ENCODE assay signal across 13 cellular contexts in genomic region chr18:59905686-59906091, GRCh38. TPM values are rescaled to one million over a fixed set of nuclear protein-coding genes. Genes with fewer than 3 reads are reported as not detected.
DNase-seq lines count a peak whose midpoint lies in the region; ATAC-seq, FAIRE-seq and TF ChIP-seq lines count a peak whose summit lies in the region.
"Had no signal": no experiment of that assay in that cellular context is flagged by ENCODE, and none has a peak within 500 bp of the region (broad histone marks: within the 10 kb centered on the region; RNA-seq: fewer than 3 reads in every experiment).

No MANE protein-coding gene starts in this region.

- no peak for TF ChIP-seq EP300 in GM12878 (IDR thresholded peaks at IDR 0.05; ENCODE audit: borderline replicate concordance in 1 of 2, control insufficient read depth in 1 of 2, low read depth in 2 of 2, low read length in 2 of 2)

- H3F3A ChIP-seq in Loucy (ENCODE audit: low read depth): peaks cover 28% of the 10 kb centered on the region

- H3K9me3 ChIP-seq in left ventricle myocardium inferior (replicated peaks) (no peaks in the 10 kb centered on the region), Loucy (ENCODE audit: insufficient read depth, low read depth, low read length) (no peaks in the 10 kb centered on the region), GM12878 (replicated peaks; ENCODE audit: control insufficient read depth, insufficient read depth, low read length) (no peaks in the 10 kb centered on the region)
- H3K9me3 ChIP-seq: esophagus squamous epithelium, Peyer's patch, testis had no signal

- H3K79me2 ChIP-seq in Loucy (ENCODE audit: insufficient read depth, low read length) (peaks cover 54% of the 10 kb centered on the region), GM12878 (ENCODE audit: control insufficient read depth, insufficient read depth, low read length) (peaks cover 53% of the 10 kb centered on the region)

- no peak for TF ChIP-seq POLR2A in GM12878 (IDR thresholded peaks at IDR 0.05; ENCODE audit: low read depth, low read length)

- peaks cover 98% of the 10 kb centered on the region for H3K27me3 ChIP-seq in left ventricle myocardium inferior (ENCODE audit: low read depth)
- H3K27me3 ChIP-seq in Loucy (ENCODE audit: insufficient read depth, low read length, poor library complexity, severe bottlenecking): no peaks in the 10 kb centered on the region
- H3K27me3 ChIP-seq in GM12878 (replicated peaks in 1 of 2; ENCODE audit: control insufficient read depth in 2 of 2, insufficient read depth in 2 of 2, low read length in 1 of 2): no peaks in the 10 kb centered on the region
- H3K27me3 ChIP-seq: Peyer's patch, testis had no signal

- peak overlapping the region; percentile 73 for H3K9ac ChIP-seq in Loucy (ENCODE audit: low read depth, low read length, poor library complexity, severe bottlenecking)
- H3K9ac ChIP-seq in GM12878 (ENCODE audit: control insufficient read depth, insufficient read depth, low read length): no peak overlapping the region

- no peaks in the 10 kb centered on the region for H3K36me3 ChIP-seq in left ventricle myocardium inferior
- H3K36me3 ChIP-seq in Loucy (ENCODE audit: insufficient read depth, low read length): peaks cover 19% of the 10 kb centered on the region
- H3K36me3 ChIP-seq in GM12878 (ENCODE audit: control insufficient read depth in 2 of 2, insufficient read depth in 2 of 2, low read length in 1 of 2): peaks cover 0 to 7% of the 10 kb centered on the region in 2 experiments; a peak in 1 of 4 replicates
- H3K36me3 ChIP-seq: esophagus squamous epithelium, Peyer's patch had no signal

- TF ChIP-seq RAD21 in GM12878 (IDR thresholded peaks at IDR 0.05; ENCODE audit: insufficient read depth, low read depth, low read length): no peak

- no TSS peak for BruUV-seq in GM12878 (replicated peaks; lab: Mats Ljungman, UMichigan)

- ATAC-seq in Right ventricle myocardium superior (ENCODE audit: poor library complexity) (no peak), GM12878 (peak; percentile 4), GM18498 (IDR thresholded peaks at IDR 0.05; ENCODE audit: unreplicated experiment) (no peak)

- CTCF ChIA-PET in GM12878 (lab: Yijun Ruan, JAX): interaction anchor here (0.8 to 5.6 kb wide), 12 partner anchors 13 to 549 kb away, joined by 3 to 47 read pairs (median 10); no protein-coding TSS in a partner anchor

- peaks cover 40% of the 10 kb centered on the region for H4K20me1 ChIP-seq in Loucy (ENCODE audit: insufficient read depth, low read length, poor library complexity, severe bottlenecking)
- no peaks in the 10 kb centered on the region for H4K20me1 ChIP-seq in GM12878 (ENCODE audit: control insufficient read depth, insufficient read depth)

- POLR2A ChIA-PET in GM12878 (lab: Charles Lee): interaction anchor here (0.7 to 4.9 kb wide), 16 partner anchors 13 to 1234 kb away, joined by 3 to 67 read pairs (median 6); partner anchors contain the start of gene MALT1

- H3K27ac ChIP-seq in left ventricle myocardium inferior (replicated peaks): peak overlapping the region; percentile 64
- H3K27ac ChIP-seq in GM12878 (ENCODE audit: control insufficient read depth, insufficient read depth): peak overlapping the region; percentile 95
- H3K27ac ChIP-seq: testis had no signal

- no peaks in the 10 kb centered on the region for H3K9me2 ChIP-seq in Loucy (replicated peaks; ENCODE audit: low read depth, low read length)

- in situ Hi-C loops in GM12878 (cut with MboI): loop anchor here (10.0 to 25.0 kb wide), 3 partner anchors 61 to 1343 kb away; partner anchors contain the start of gene MALT1

- H3K4me3 ChIP-seq in left ventricle myocardium inferior: no peak overlapping the region
- no peak overlapping the region for H3K4me3 ChIP-seq in Loucy (ENCODE audit: low read length, poor library complexity, severe bottlenecking)
- peak overlapping the region; percentile 22 for H3K4me3 ChIP-seq in GM12878
- H3K4me3 ChIP-seq: esophagus squamous epithelium, Peyer's patch, testis had no signal

- H3K4me2 ChIP-seq in Loucy (ENCODE audit: low read depth, low read length, poor library complexity, severe bottlenecking): peak overlapping the region; percentile 85
- H3K4me2 ChIP-seq in GM12878 (ENCODE audit: control insufficient read depth, insufficient read depth): peak overlapping the region; percentile 86

- TF ChIP-seq CTCF in left ventricle myocardium inferior (IDR thresholded peaks at IDR 0.05; ENCODE audit: borderline replicate concordance) (no peak), Loucy (conservative IDR thresholded peaks at IDR 0.05; ENCODE audit: low read length) (no peak), GM12878 (IDR thresholded peaks at IDR 0.05 in 2 of 3, conservative IDR thresholded peaks at IDR 0.05 in 1 of 3; ENCODE audit: control insufficient read depth in 2 of 3, extremely low read depth in 1 of 3, insufficient read depth in 1 of 3, low read depth in 3 of 3, low read length in 3 of 3) (no peak)

- FAIRE-seq in GM12878 (lab: Jason Lieb, UNC): no peak
- FAIRE-seq: bronchial epithelial cell had no signal

- H2AFZ ChIP-seq in Loucy (ENCODE audit: low read length) (no peak overlapping the region), GM12878 (ENCODE audit: control insufficient read depth, low read depth, low read length) (no peak overlapping the region)

- peaks cover 22% of the 10 kb centered on the region for H3K4me1 ChIP-seq in left ventricle myocardium inferior
- peaks cover 72% of the 10 kb centered on the region for H3K4me1 ChIP-seq in Loucy (ENCODE audit: insufficient read depth, low read length, poor library complexity, severe bottlenecking)
- peaks cover 43% of the 10 kb centered on the region for H3K4me1 ChIP-seq in GM12878 (ENCODE audit: control insufficient read depth, insufficient read depth, low read length)

- SMC1A ChIA-PET in GM12878 (lab: Charles Lee; ENCODE audit: uncharacterized antibody, unreplicated experiment): interaction anchor here (0.7 to 10.2 kb wide), 22 partner anchors 17 to 1375 kb away, joined by 3 to 289 read pairs (median 7); no protein-coding TSS in a partner anchor

- no peak for DNase-seq in left ventricle myocardium inferior
- no peak for DNase-seq in Right ventricle myocardium superior
- DNase-seq in GM12878 (ENCODE audit: low read depth, low spot score): no peak
- no peak for DNase-seq in dermis blood vessel endothelial cell
- DNase-seq in SW 1271 (lab: John Stamatoyannopoulos, UW): no peak
- no peak for DNase-seq in stimulated activated naive CD4-positive, alpha-beta T cell treated with Interleukin-2 at 50 U/mL for 16 hours (lab: John Stamatoyannopoulos, UW)
- DNase-seq: esophagus squamous epithelium, NCI-H1048, Peyer's patch, testis had no signal

- 53% methylated on average over 4 of the region's 4 CpGs for WGBS in GM12878 (ENCODE audit: insufficient coverage, insufficient replicate concordance, low lambda C conversion rate, missing lambda C conversion rate)

- intact Hi-C loops in left ventricle myocardium inferior (cut with micrococcal nuclease): no loop called here
- intact Hi-C loops in Right ventricle myocardium superior (cut with DNase I): no loop called here
- intact Hi-C loops in GM12878 (cut with micrococcal nuclease; ENCODE audit: unreplicated experiment): loop anchor here (1.0 to 10.0 kb wide), 4 partner anchors 17 to 551 kb away; partner anchors contain the start of gene LMAN1

- RAD21 ChIA-PET in GM12878 (lab: Charles Lee; ENCODE audit: unreplicated experiment): interaction anchor here (0.9 to 8.9 kb wide), 20 partner anchors 12 to 89 kb away, joined by 3 to 187 read pairs (median 10); no protein-coding TSS in a partner anchor

TF ChIP-seq in GM12878, 131 proteins besides CTCF, POLR2A, EP300 and RAD21 (continues in another document):
- TF ChIP-seq E4F1 (IDR thresholded peaks at IDR 0.05; ENCODE audit: borderline replicate concordance, partially characterized antibody) (no peak), RFX5 (IDR thresholded peaks at IDR 0.05; ENCODE audit: low read depth, low read length) (no peak), SMARCA5 (IDR thresholded peaks at IDR 0.05) (peak; percentile 79), SREBF2 (IDR thresholded peaks at IDR 0.05; ENCODE audit: low read length) (no peak), SPI1 (IDR thresholded peaks at IDR 0.05; ENCODE audit: borderline replicate concordance, insufficient read depth, low read depth, low read length) (peak; percentile 42; the same call in 1 of the 2 replicates)

RNA-seq across cellular contexts. Expression of gene PMAIP1, which starts 5.9 kb away (rescaled TPM):
- total RNA-seq in left ventricle myocardium inferior (0.58 TPM), Right ventricle myocardium superior (not detected), GM12878 (2014; rRNA removed) (88.2 and 113 TPM in 2 replicates), GM12878 (2014; rRNA removed; fragmentation: Illumina TruSeq; extraction: Trizol) (108 and 109 TPM in 2 replicates), GM12878 (2021) (101 and 105 TPM in 2 replicates), dermis blood vessel endothelial cell (11.7 and 14.3 TPM in 2 replicates)
- 49.7 and 58.0 TPM in 2 replicates for total RNA-seq in GM12878 (2013; cell fraction: nucleolus; rRNA removed)
- polyA plus RNA-seq in GM12878 (2011; ENCODE audit: low read depth): 40.1 TPM
- polyA plus RNA-seq in GM12878 (2011; rRNA removed) (161 and 266 TPM in 2 replicates), GM12878 (2014; fragmentation: Illumina TruSeq; extraction: Trizol) (94.9 and 142 TPM in 2 replicates), GM12878 (2014; fragmentation: Nextera tagmentation; extraction: Ambion mirVana) (100 to 1,000 TPM in 1 of 2 experiments, 10 to 100 TPM in 1; 74.0 to 119 TPM), GM12878 (2014; rRNA removed) (91.5 and 116 TPM in 2 replicates), GM12878 (2016; fragmentation: Nextera tagmentation; extraction: Ambion mirVana) (100 to 1,000 TPM; 209 to 219 TPM)
- 68.2 and 86.5 TPM in 2 replicates for polyA plus RNA-seq in GM12878 (2011; cell fraction: cytosol; rRNA removed)
- polyA plus RNA-seq in GM12878 (2011; cell fraction: nucleus; rRNA removed): 65.1 and 71.2 TPM in 2 replicates
- polyA plus RNA-seq in GM12878 (2012): 81.9 and 103 TPM in 2 replicates
- polyA minus RNA-seq in GM12878 (2011; rRNA and poly(A)+ RNA removed): 52.1 and 54.0 TPM in 2 replicates
- polyA minus RNA-seq in GM12878 (2011; cell fraction: cytosol; rRNA and poly(A)+ RNA removed): 37.8 and 44.2 TPM in 2 replicates
- polyA minus RNA-seq in GM12878 (2011; cell fraction: nucleus; rRNA and poly(A)+ RNA removed): 67.6 and 93.7 TPM in 2 replicates
